ENCODE assay signal across 9 cellular contexts in the genomic region with DNA sequence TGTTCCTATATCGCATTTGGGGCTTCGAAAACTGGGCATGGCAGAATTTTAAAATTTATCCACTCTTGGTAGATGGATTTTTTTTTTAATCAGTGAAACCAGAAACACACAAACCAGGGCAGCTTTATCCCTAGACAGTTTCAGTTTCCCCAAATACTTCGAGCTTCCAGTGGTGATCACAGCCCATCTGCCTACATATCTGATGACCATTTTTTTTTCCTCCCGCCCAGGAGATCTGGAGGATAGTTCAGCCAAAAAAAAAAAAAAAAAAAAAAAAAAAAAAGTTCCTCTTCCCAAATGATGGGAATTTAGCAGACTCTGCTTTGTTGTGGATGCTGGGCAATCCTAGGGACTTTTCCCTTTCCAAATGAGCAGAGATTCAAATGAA.
DNase-seq lines count a peak whose midpoint lies in the region; ATAC-seq and TF ChIP-seq lines count a peak whose summit lies in the region.
"Had no signal": no experiment of that assay in that cellular context is flagged by ENCODE, and none has a peak within 500 bp of the region (broad histone marks: within the 10 kb centered on the region; RNA-seq: fewer than 3 reads in every experiment).

No MANE protein-coding gene starts in this region.

- ATAC-seq in GM21447 (IDR thresholded peaks at IDR 0.05; ENCODE audit: unreplicated experiment) (no peak), HG02840 (IDR thresholded peaks at IDR 0.05; ENCODE audit: low FRiP score, unreplicated experiment) (no peak)

- no peak for TF ChIP-seq CTCF in retinal pigment epithelial cell (conservative IDR thresholded peaks at IDR 0.05; ENCODE audit: low read depth, low read length)

- H3K4me3 ChIP-seq in retinal pigment epithelial cell (ENCODE audit: low read length) = peak overlapping the region; percentile 86

- DNase-seq in GM03348 (ENCODE audit: low spot score) (peak; percentile 34), T1000 (lab: John Stamatoyannopoulos, UW) (peak; percentile 38), globus pallidus (ENCODE audit: low spot score) (peak; percentile 10), retinal pigment epithelial cell (ENCODE audit: low read depth) (no peak), HuH-7.5 (ENCODE audit: low spot score) (no peak)
- DNase-seq in stimulated activated naive CD4-positive, alpha-beta T cell (lab: John Stamatoyannopoulos, UW) = no peak
- DNase-seq: effector CD8-positive, alpha-beta T cell had no signal

Comparison
In these comparisons a context has a peak if more than half of its experiments do, and no peak if none do; other contexts are left out.
1. DNase-seq: peak in GM03348 (single experiment), T1000 (single experiment) and globus pallidus (single experiment); none in retinal pigment epithelial cell (single experiment), stimulated activated naive CD4-positive, alpha-beta T cell (0 of 6) and HuH-7.5 (single experiment).